Comparison of ENCODE assay signal across 8 cellular contexts in the genomic region with DNA sequence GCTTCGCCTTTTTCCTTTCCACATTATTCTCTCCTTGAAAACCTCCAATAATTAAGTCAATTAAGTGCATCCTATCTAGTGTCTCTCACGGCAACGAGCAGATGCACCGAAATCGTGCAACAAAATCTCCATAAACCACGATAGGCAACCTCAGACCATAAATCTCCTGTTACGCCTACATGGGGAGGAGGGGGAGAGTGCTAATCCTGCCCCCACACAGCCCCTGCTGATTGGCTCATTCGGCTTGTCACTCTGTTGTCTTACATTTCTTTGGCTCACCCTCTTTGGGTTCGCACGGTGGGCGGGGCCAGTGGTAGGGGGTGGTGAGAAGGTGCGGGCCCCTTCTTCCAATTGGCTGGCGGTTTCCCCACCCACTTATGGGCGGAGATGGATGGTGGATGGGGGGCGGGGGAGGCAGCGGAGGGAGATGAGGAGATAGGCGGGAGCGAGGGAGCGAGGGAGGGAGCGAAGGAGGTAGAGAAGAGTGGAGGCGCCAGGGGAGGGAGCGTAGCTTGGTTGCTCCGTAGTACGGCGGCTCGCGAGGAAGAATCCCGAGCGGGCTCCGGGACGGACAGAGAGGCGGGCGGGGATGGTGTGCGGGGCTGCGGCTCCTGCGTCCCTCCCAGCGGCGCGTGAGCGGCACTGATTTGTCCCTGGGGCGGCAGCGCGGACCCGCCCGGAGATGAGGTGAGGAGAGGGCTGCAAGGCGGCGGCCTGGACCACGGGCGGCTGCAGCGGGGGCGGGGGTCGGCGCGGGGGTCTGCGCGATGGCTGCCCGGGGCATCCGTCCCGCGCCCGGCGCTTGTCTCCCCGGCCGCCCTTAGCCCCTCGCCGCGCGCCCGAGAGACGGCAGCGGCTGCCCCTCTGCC. TPM values are rescaled to one million over a fixed set of nuclear protein-coding genes. Genes with fewer than 3 reads are reported as not detected.
DNase-seq lines count a peak whose midpoint lies in the region; ATAC-seq and TF ChIP-seq lines count a peak whose summit lies in the region.

A gene (plus strand): TSS at position 475 of the 869 bp plus-strand sequence. CDS start 76,328 bp downstream, outside the sequence.

- no peaks in the 10 kb centered on the region for H3K36me3 ChIP-seq in colonic mucosa

- H3K36me3 Mint-ChIP-seq in activated CD4-positive, alpha-beta T cell treated with anti-CD3 and anti-CD28 coated beads, Interleukin-2, amount 10 ng/mL, durations not matched to agents 24 days and 14 days (ENCODE audit: low read depth), result peaks cover 4% of the 10 kb centered on the region

- H3K9me3 ChIP-seq in colonic mucosa, result no peaks in the 10 kb centered on the region

- no peak for TF ChIP-seq CTCF in colonic mucosa (IDR thresholded peaks at IDR 0.05)

- peak within 1 kb of the TSS; percentile 94 for H3K27ac Mint-ChIP-seq in activated CD4-positive, alpha-beta T cell treated with anti-CD3 and anti-CD28 coated beads, Interleukin-2, amount 10 ng/mL, durations not matched to agents 24 days and 14 days

- H3K4me3 Mint-ChIP-seq in activated CD4-positive, alpha-beta T cell treated with anti-CD3 and anti-CD28 coated beads, Interleukin-2, amount 10 ng/mL, durations not matched to agents 24 days and 14 days, result peak within 1 kb of the TSS; percentile 88

- no peaks in the 10 kb centered on the region for H3K9me3 Mint-ChIP-seq in activated CD4-positive, alpha-beta T cell treated with anti-CD3 and anti-CD28 coated beads, Interleukin-2, amount 10 ng/mL, durations not matched to agents 24 days and 14 days

- H3K27ac ChIP-seq in colonic mucosa (peak within 1 kb of the TSS; percentile 89), layer of hippocampus (ENCODE audit: low read depth, low read length) (peak within 1 kb of the TSS; percentile 97)

- intact Hi-C loops in activated CD4-positive, alpha-beta T cell treated with anti-CD3 and anti-CD28 coated beads, Interleukin-2, amount 10 ng/mL, durations not matched to agents 24 days and 14 days (cut with micrococcal nuclease), result loop anchor here (2.0 to 5.0 kb wide), 3 partner anchors 260 to 973 kb away; a partner anchor contains a TSS
- intact Hi-C loops in colonic mucosa (cut with DNase I), result no loop called here

- DNase-seq in Ammon's horn (ENCODE audit: low spot score), result peak; percentile 100
- peak; percentile 99 for DNase-seq in NCI-H524 treated with DMSO at 0.1 percent for 48 hours (lab: John Stamatoyannopoulos, UW)
- peak; percentile 100 for DNase-seq in activated CD4-positive, alpha-beta T cell treated with anti-CD3 and anti-CD28 coated beads, Interleukin-2, amount 10 ng/mL, durations not matched to agents 24 days and 14 days
- peak; percentile 100 for DNase-seq in colonic mucosa
- DNase-seq in stimulated activated CD4-positive, alpha-beta T cell treated with anti-CD3 and anti-CD28 coated beads, Interleukin-1b, Interleukin-23, amount 100 ng/mL, for 24 hours (ENCODE audit: low read depth in 4 of 4, low spot score in 1 of 4), result peak; percentile 99 to 100 (median 100)

- H3K4me3 ChIP-seq in colonic mucosa, result peak within 1 kb of the TSS; percentile 91

- peaks cover 29% of the 10 kb centered on the region for H3K27me3 Mint-ChIP-seq in activated CD4-positive, alpha-beta T cell treated with anti-CD3 and anti-CD28 coated beads, Interleukin-2, amount 10 ng/mL, durations not matched to agents 24 days and 14 days

- H3K9ac ChIP-seq in colonic mucosa (ENCODE audit: low read depth in 2 of 2, low read length in 2 of 2), result peak within 1 kb of the TSS; percentile 86 to 98

- peak; percentile 90 for ATAC-seq in GM19324 (IDR thresholded peaks at IDR 0.05; ENCODE audit: low FRiP score, unreplicated experiment)
- peak; percentile 87 for ATAC-seq in HG03460 (IDR thresholded peaks at IDR 0.05; ENCODE audit: unreplicated experiment)

- H3K4me1 ChIP-seq in colonic mucosa, result peaks cover 11% of the 10 kb centered on the region

- peaks cover 15% of the 10 kb centered on the region for H3K4me1 Mint-ChIP-seq in activated CD4-positive, alpha-beta T cell treated with anti-CD3 and anti-CD28 coated beads, Interleukin-2, amount 10 ng/mL, durations not matched to agents 24 days and 14 days

- no peaks in the 10 kb centered on the region for H3K27me3 ChIP-seq in colonic mucosa
- H3K27me3 ChIP-seq in layer of hippocampus (ENCODE audit: control insufficient read depth, insufficient read depth, low read length), result no peaks in the 10 kb centered on the region

RNA-seq across cellular contexts. Expression of the gene that starts here (rescaled TPM):
- 4.5 and 4.8 TPM in 2 replicates for total RNA-seq in activated CD4-positive, alpha-beta T cell treated with anti-CD3 and anti-CD28 coated beads, Interleukin-2, amount 10 ng/mL, durations not matched to agents 24 days and 14 days
- 10 to 100 TPM; 22.4 to 28.3 TPM for total RNA-seq in colonic mucosa

Comparison
In these comparisons a context has a peak if more than half of its experiments do, and no peak if none do; other contexts are left out.
1. Peak in every context shown above with its lines: DNase-seq, ATAC-seq, H3K4me3 ChIP-seq and H3K27ac ChIP-seq.